9 cellular contexts compared by ENCODE assay signal in the genomic region with DNA sequence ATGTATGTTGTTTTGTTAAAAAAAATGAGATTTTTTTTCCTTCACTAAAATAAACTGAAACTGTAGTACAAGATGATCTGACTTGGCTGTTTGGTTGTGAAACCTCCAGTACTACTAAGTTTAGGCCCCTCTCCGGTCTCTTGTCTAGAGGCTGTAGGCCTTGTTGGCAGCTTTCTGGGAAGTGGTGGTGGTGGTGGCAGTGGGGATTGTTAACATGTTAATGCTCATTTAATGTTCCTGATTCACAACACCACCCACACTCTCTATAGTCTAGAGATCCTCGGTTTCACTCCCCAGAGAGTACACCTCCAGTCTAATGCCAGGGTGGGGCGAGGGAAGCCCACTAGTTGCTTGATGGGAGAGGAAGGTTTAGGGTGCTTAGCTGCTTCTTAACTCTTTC. TPM values are rescaled to one million over a fixed set of nuclear protein-coding genes. Genes with fewer than 3 reads are reported as not detected.
DNase-seq lines count a peak whose midpoint lies in the region; ATAC-seq, FAIRE-seq and TF ChIP-seq lines count a peak whose summit lies in the region.
"Had no signal": no experiment of that assay in that cellular context is flagged by ENCODE, and none has a peak within 500 bp of the region (broad histone marks: within the 10 kb centered on the region; RNA-seq: fewer than 3 reads in every experiment).

No MANE protein-coding gene starts in this region.

- no peaks in the 10 kb centered on the region for H3K27me3 ChIP-seq in esophagus squamous epithelium

- peaks cover 53% of the 10 kb centered on the region for H3K36me3 Mint-ChIP-seq in T-cell

- peak; percentile 49 to 64 (median 55) for ATAC-seq in T-cell (replicated peaks in 1 of 4)
- ATAC-seq in GM18517 (IDR thresholded peaks at IDR 0.05; ENCODE audit: unreplicated experiment), result no peak

- no peaks in the 10 kb centered on the region for H3K9me3 Mint-ChIP-seq in T-cell

- no peaks in the 10 kb centered on the region for H3K27me3 Mint-ChIP-seq in T-cell

- CTCF ChIA-PET in T-cell (lab: Charles Lee), result interaction anchor here (0.5 to 1.5 kb wide), 7 partner anchors 9 to 56 kb away, joined by 3 to 5 read pairs (median 4); a partner anchor contains a TSS

- peaks cover 0 to 30% (median 6%) of the 10 kb centered on the region in 3 donors for H3K4me1 ChIP-seq in esophagus squamous epithelium

- no peak for DNase-seq in GM12891 (ENCODE audit: insufficient read length, low spot score)
- no peak for DNase-seq in T-cell
- DNase-seq in esophagus squamous epithelium (lab: John Stamatoyannopoulos, UW), result no peak
- peak; percentile 57 to 68 for DNase-seq in stimulated activated CD4-positive, alpha-beta T cell treated with anti-CD3 and anti-CD28 coated beads, Interleukin-2, amount 100 ng/mL, for 24 hours
- no peak for DNase-seq in NCI-H446 treated with DMSO at 0.1 percent for 48 hours (lab: John Stamatoyannopoulos, UW)
- no peak for DNase-seq in NCI-H69 (lab: John Stamatoyannopoulos, UW)
- no peak for DNase-seq in NCI-H2171 (lab: John Stamatoyannopoulos, UW)
- DNase-seq: H7 had no signal

- POLR2A ChIA-PET in T-cell (lab: Charles Lee), result no interaction called here

- no peak for TF ChIP-seq CTCF in esophagus squamous epithelium (IDR thresholded peaks at IDR 0.05)

- peak overlapping the region; percentile 77 to 81 (median 81) for H3K4me3 Mint-ChIP-seq in T-cell

- H3K4me3 ChIP-seq in esophagus squamous epithelium, result peak overlapping the region in 2 of 4 donors; percentile 0 to 33

- peak overlapping the region; percentile 93 to 94 for H3K27ac Mint-ChIP-seq in T-cell

- 57 to 58% methylated on average over 3 of the region's 3 CpGs for WGBS in esophagus squamous epithelium, 2 donors

- H3K4me1 Mint-ChIP-seq in T-cell, result peaks cover 70 to 86% (median 80%) of the 10 kb centered on the region in 3 donors

- H3K27ac ChIP-seq in esophagus squamous epithelium, result peak overlapping the region in 3 of 4 donors; percentile 40 to 64 (median 55)

- peak; percentile 52 for FAIRE-seq in GM12891 (lab: Jason Lieb, UNC)

- H3K36me3 ChIP-seq in esophagus squamous epithelium, result peaks cover 4 to 49% (median 4%) of the 10 kb centered on the region in 3 donors

- TF ChIP-seq POLR2A in GM12891 (IDR thresholded peaks at IDR 0.05; ENCODE audit: low read depth, low read length), result no peak
- no peak for TF ChIP-seq POLR2A in esophagus squamous epithelium (IDR thresholded peaks at IDR 0.05)

- intact Hi-C loops in esophagus squamous epithelium (cut with DNase I), result no loop called here

- no peaks in the 10 kb centered on the region for H3K9me3 ChIP-seq in esophagus squamous epithelium

TF ChIP-seq in GM12891, 5 proteins besides CTCF, POLR2A, EP300 and RAD21:
- TF ChIP-seq PAX5 (IDR thresholded peaks at IDR 0.05; ENCODE audit: insufficient read depth, low read length, severe bottlenecking), result no peak
- no peak for TF ChIP-seq POLR2AphosphoS5 (IDR thresholded peaks at IDR 0.05; ENCODE audit: low read depth, low read length)
- TF ChIP-seq POU2F2 (IDR thresholded peaks at IDR 0.05; ENCODE audit: low read depth, low read length), result no peak
- no peak for TF ChIP-seq TAF1 (IDR thresholded peaks at IDR 0.05; ENCODE audit: low read depth, low read length)
- TF ChIP-seq SPI1 (IDR thresholded peaks at IDR 0.05; ENCODE audit: low read depth, low read length), result no peak

RNA-seq across cellular contexts. Expression of a gene that starts 24.1 kb away (rescaled TPM):
- polyA plus RNA-seq in GM12891 (2012; ENCODE audit: low read depth, missing spikeins), result 27.8 TPM
- total RNA-seq in T-cell, result 100 to 1,000 TPM; 244 to 315 (median 271) TPM
- total RNA-seq in esophagus squamous epithelium, result 10 to 100 TPM; 14.6 to 29.8 (median 17.6) TPM

RNA-seq across cellular contexts. Expression of a gene that starts 30.2 kb away (rescaled TPM):
- 26.6 TPM for polyA plus RNA-seq in GM12891 (2012; ENCODE audit: low read depth, missing spikeins)
- total RNA-seq in T-cell (10 to 100 TPM in 3 of 5 donors, 1 to 10 TPM in 2; 7.8 to 12.8 (median 11.4) TPM), esophagus squamous epithelium (10 to 100 TPM; 11.4 to 19.5 (median 16.7) TPM)

Comparison
In these comparisons a context has a peak if more than half of its experiments do, and no peak if none do; other contexts are left out.
1. DNase-seq: peak in stimulated activated CD4-positive, alpha-beta T cell treated with anti-CD3 and anti-CD28 coated beads, Interleukin-2, amount 100 ng/mL, for 24 hours (2 of 2); none in GM12891 (single experiment), T-cell (0 of 34), esophagus squamous epithelium (single experiment), NCI-H446 treated with DMSO at 0.1 percent for 48 hours (single experiment), NCI-H69 (single experiment) and NCI-H2171 (single experiment).
2. RNA of a gene that starts 24.1 kb away (total RNA-seq): 244 to 315 TPM in T-cell; 14.6 to 29.8 TPM in esophagus squamous epithelium; every median in the first group is over 4 times any median in the second.